ENCODE assay signal across 16 cellular contexts in the genomic region with DNA sequence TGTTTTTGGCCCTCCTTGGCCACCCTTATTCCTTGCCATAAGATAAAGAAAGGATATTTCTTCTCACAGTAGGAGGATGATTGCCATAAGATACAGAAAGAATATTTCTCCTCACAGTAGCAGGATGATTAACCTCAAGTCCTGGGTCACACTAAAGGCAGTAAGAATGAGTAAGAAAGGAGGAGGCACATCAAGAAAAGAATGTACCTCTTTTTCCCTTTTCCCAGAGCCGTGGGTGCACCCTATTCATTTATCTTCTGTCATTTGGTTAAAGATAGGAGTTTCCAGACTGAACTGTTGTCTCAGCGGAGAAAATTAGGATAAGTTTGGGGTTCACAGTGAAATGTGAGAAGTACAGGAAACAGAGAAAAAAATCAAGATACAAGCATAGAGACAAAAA. TPM values are rescaled to one million over a fixed set of nuclear protein-coding genes. Genes with fewer than 3 reads are reported as not detected.
A peak's percentile ranks its signal among the peaks of the same experiment; 100 is the strongest.
DNase-seq lines count a peak whose midpoint lies in the region; ATAC-seq and TF ChIP-seq lines count a peak whose summit lies in the region.
"Had no signal": no experiment of that assay in that cellular context is flagged by ENCODE, and none has a peak within 500 bp of the region (broad histone marks: within the 10 kb centered on the region; RNA-seq: fewer than 3 reads in every experiment).

No MANE protein-coding gene starts in this region.

- H3K27me3 Mint-ChIP-seq in activated naive CD4-positive, alpha-beta T cell treated with anti-CD3 and anti-CD28 coated beads, Interleukin-2, amount 10 ng/mL, durations not matched to agents 7 days and 5 days, result no peaks in the 10 kb centered on the region
- no peaks in the 10 kb centered on the region for H3K27me3 Mint-ChIP-seq in activated naive CD8-positive, alpha-beta T cell
- H3K27me3 Mint-ChIP-seq in naive thymus-derived CD8-positive, alpha-beta T cell, result no peaks in the 10 kb centered on the region

- ATAC-seq in naive thymus-derived CD8-positive, alpha-beta T cell, result no peak
- no peak for ATAC-seq in HG02938 (IDR thresholded peaks at IDR 0.05; ENCODE audit: unreplicated experiment)
- ATAC-seq: GM12878 had no signal

- peaks cover 34% of the 10 kb centered on the region for H3K36me3 ChIP-seq in Loucy (ENCODE audit: insufficient read depth, low read length)

- H3K4me2 ChIP-seq in Loucy (ENCODE audit: low read depth, low read length, poor library complexity, severe bottlenecking), result peak overlapping the region; percentile 5
- H3K4me2 ChIP-seq: PC-9 had no signal

- DNase-seq in activated naive CD4-positive, alpha-beta T cell treated with anti-CD3 and anti-CD28 coated beads, Interleukin-2, amount 10 ng/mL, durations not matched to agents 7 days and 5 days, result no peak
- no peak for DNase-seq in activated naive CD4-positive, alpha-beta T cell (lab: John Stamatoyannopoulos, UW)
- DNase-seq in naive thymus-derived CD8-positive, alpha-beta T cell, result no peak
- DNase-seq in globus pallidus (ENCODE audit: low spot score) (no peak), NCI-H1105 (lab: John Stamatoyannopoulos, UW) (no peak)
- DNase-seq: DMS53, HCEC 1CT, Karpas-422, NCI-H187 treated with DMSO at 0.1 percent for 48 hours, NCI-H446 treated with DMSO at 0.1 percent for 48 hours, NCI-H748 treated with DMSO at 0.1 percent for 48 hours, PC-9 had no signal

- no peak overlapping the region for H3K9ac ChIP-seq in Loucy (ENCODE audit: low read depth, low read length, poor library complexity, severe bottlenecking)

- TF ChIP-seq CTCF in Loucy (conservative IDR thresholded peaks at IDR 0.05; ENCODE audit: low read length), result no peak

- H3K79me2 ChIP-seq in Loucy (ENCODE audit: insufficient read depth, low read length), result peaks cover 11% of the 10 kb centered on the region; the same call in 1 of the 2 replicates

- H4K20me1 ChIP-seq in Loucy (ENCODE audit: insufficient read depth, low read length, poor library complexity, severe bottlenecking), result no peaks in the 10 kb centered on the region

- H3K9me3 ChIP-seq in Loucy (ENCODE audit: insufficient read depth, low read depth, low read length), result no peaks in the 10 kb centered on the region; the same call in 1 of the 2 replicates

- H3K4me1 ChIP-seq in Loucy (ENCODE audit: insufficient read depth, low read length, poor library complexity, severe bottlenecking), result peaks cover 10% of the 10 kb centered on the region

- no peaks in the 10 kb centered on the region for H3F3A ChIP-seq in Loucy (ENCODE audit: low read depth)

- H3K4me3 ChIP-seq in Loucy (ENCODE audit: low read length, poor library complexity, severe bottlenecking), result no peak overlapping the region
- H3K4me3 ChIP-seq: GM12878, PC-9 had no signal

- H3K9me2 ChIP-seq in Loucy (replicated peaks; ENCODE audit: low read depth, low read length), result no peaks in the 10 kb centered on the region

- H3K27ac Mint-ChIP-seq in activated naive CD4-positive, alpha-beta T cell treated with anti-CD3 and anti-CD28 coated beads, Interleukin-2, amount 10 ng/mL, durations not matched to agents 7 days and 5 days, result peak overlapping the region; percentile 58
- peak overlapping the region; percentile 94 for H3K27ac Mint-ChIP-seq in activated naive CD8-positive, alpha-beta T cell
- peak overlapping the region; percentile 20 to 94 (median 74) for H3K27ac Mint-ChIP-seq in naive thymus-derived CD8-positive, alpha-beta T cell

- CTCF ChIA-PET in activated naive CD4-positive, alpha-beta T cell treated with anti-CD3 and anti-CD28 coated beads, Interleukin-2, amount 10 ng/mL, durations not matched to agents 7 days and 5 days (lab: Charles Lee), result no interaction called here

- H3K27me3 ChIP-seq in Loucy (ENCODE audit: insufficient read depth, low read length, poor library complexity, severe bottlenecking), result no peaks in the 10 kb centered on the region

- H3K36me3 Mint-ChIP-seq in activated naive CD4-positive, alpha-beta T cell treated with anti-CD3 and anti-CD28 coated beads, Interleukin-2, amount 10 ng/mL, durations not matched to agents 7 days and 5 days, result peaks cover 75% of the 10 kb centered on the region
- peaks cover 51% of the 10 kb centered on the region for H3K36me3 Mint-ChIP-seq in activated naive CD8-positive, alpha-beta T cell
- peaks cover 35 to 67% (median 55%) of the 10 kb centered on the region in 3 donors for H3K36me3 Mint-ChIP-seq in naive thymus-derived CD8-positive, alpha-beta T cell

- POLR2A ChIA-PET in naive thymus-derived CD8-positive, alpha-beta T cell (lab: Charles Lee), result interaction anchor here (0.7 kb wide), 1 partner anchor 11 kb away, joined by 5 read pairs; no protein-coding TSS in a partner anchor

- H3K9me3 Mint-ChIP-seq in activated naive CD4-positive, alpha-beta T cell treated with anti-CD3 and anti-CD28 coated beads, Interleukin-2, amount 10 ng/mL, durations not matched to agents 7 days and 5 days, result peaks cover 5% of the 10 kb centered on the region
- peaks cover 3% of the 10 kb centered on the region for H3K9me3 Mint-ChIP-seq in activated naive CD8-positive, alpha-beta T cell (ENCODE audit: low read depth)
- peaks cover 0 to 8% (median 4%) of the 10 kb centered on the region in 9 donors for H3K9me3 Mint-ChIP-seq in naive thymus-derived CD8-positive, alpha-beta T cell

- peaks cover 33% of the 10 kb centered on the region for H3K4me1 Mint-ChIP-seq in activated naive CD4-positive, alpha-beta T cell treated with anti-CD3 and anti-CD28 coated beads, Interleukin-2, amount 10 ng/mL, durations not matched to agents 7 days and 5 days
- peaks cover 72% of the 10 kb centered on the region for H3K4me1 Mint-ChIP-seq in activated naive CD8-positive, alpha-beta T cell (ENCODE audit: low read depth)
- peaks cover 36 to 62% (median 60%) of the 10 kb centered on the region in 4 donors for H3K4me1 Mint-ChIP-seq in naive thymus-derived CD8-positive, alpha-beta T cell

- H3K4me3 Mint-ChIP-seq in activated naive CD4-positive, alpha-beta T cell treated with anti-CD3 and anti-CD28 coated beads, Interleukin-2, amount 10 ng/mL, durations not matched to agents 7 days and 5 days, result no peak overlapping the region
- no peak overlapping the region for H3K4me3 Mint-ChIP-seq in activated naive CD8-positive, alpha-beta T cell
- H3K4me3 Mint-ChIP-seq in naive thymus-derived CD8-positive, alpha-beta T cell, result peak overlapping the region in 1 of 10 donors; percentile 35

- H2AFZ ChIP-seq in Loucy (ENCODE audit: low read length), result no peak overlapping the region
- H2AFZ ChIP-seq: PC-9 had no signal

RNA-seq across cellular contexts. Expression of gene LRRC8C, which starts 52.5 kb away (rescaled TPM):
- 10 to 100 TPM; 52.2 to 53.3 TPM for total RNA-seq in naive thymus-derived CD8-positive, alpha-beta T cell
- polyA plus RNA-seq in naive thymus-derived CD8-positive, alpha-beta T cell, result 10 to 100 TPM; 10.0 to 19.2 (median 14.2) TPM
